12 cellular contexts compared by ENCODE assay signal in genomic region chr11:11876458-11876857, GRCh38. TPM values are rescaled to one million over a fixed set of nuclear protein-coding genes. Genes with fewer than 3 reads are reported as not detected.
DNase-seq lines count a peak whose midpoint lies in the region; ATAC-seq and TF ChIP-seq lines count a peak whose summit lies in the region.
"Had no signal": no experiment of that assay in that cellular context is flagged by ENCODE, and none has a peak within 500 bp of the region (broad histone marks: within the 10 kb centered on the region; RNA-seq: fewer than 3 reads in every experiment).

No MANE protein-coding gene starts in this region.

- H3K79me1 ChIP-seq in neuronal stem cell (ENCODE audit: low read depth, low read length): no peaks in the 10 kb centered on the region

- H3K27ac ChIP-seq in neuronal stem cell (replicated peaks; ENCODE audit: low read length): no peak overlapping the region
- H3K27ac ChIP-seq: BLaER1 treated with 17β-estradiol and CSF1 and Interleukin-3, amounts not matched to agents 10 nM and 100 nM had no signal

- no peak overlapping the region for H2AK5ac ChIP-seq in neuronal stem cell (ENCODE audit: low read depth, low read length)

- ATAC-seq in activated CD8-positive, alpha-beta T cell treated with anti-CD3 and anti-CD28 coated beads for 36 hours: no peak
- ATAC-seq in activated CD8-positive, alpha-beta T cell treated with anti-CD3 and anti-CD28 coated beads, Interleukin-2, amount 10 ng/mL, durations not matched to agents 7 days and 5 days: no peak
- ATAC-seq in GM18867 (IDR thresholded peaks at IDR 0.05; ENCODE audit: unreplicated experiment): no peak

- H3K9ac ChIP-seq in neuronal stem cell (ENCODE audit: low read depth, low read length, poor library complexity): no peak overlapping the region
- H3K9ac ChIP-seq: BLaER1 treated with 17β-estradiol and CSF1 and Interleukin-3, amounts not matched to agents 10 nM and 100 nM had no signal

- POLR2A ChIA-PET in activated CD8-positive, alpha-beta T cell treated with anti-CD3 and anti-CD28 coated beads for 36 hours (lab: Charles Lee): interaction anchor here (0.7 to 1.2 kb wide), 2 partner anchors 19 to 247 kb away, joined by 3 to 6 read pairs; no protein-coding TSS in a partner anchor
- POLR2A ChIA-PET in activated CD8-positive, alpha-beta T cell treated with anti-CD3 and anti-CD28 coated beads, Interleukin-2, amount 10 ng/mL, durations not matched to agents 7 days and 5 days (lab: Charles Lee): interaction anchor here (0.7 kb wide), 1 partner anchor 364 kb away, joined by 3 read pairs; no protein-coding TSS in a partner anchor

- H3K14ac ChIP-seq in neuronal stem cell (ENCODE audit: low read length): no peak overlapping the region

- no peaks in the 10 kb centered on the region for H3K27me3 Mint-ChIP-seq in activated CD8-positive, alpha-beta T cell treated with anti-CD3 and anti-CD28 coated beads for 36 hours
- H3K27me3 Mint-ChIP-seq in activated CD8-positive, alpha-beta T cell treated with anti-CD3 and anti-CD28 coated beads, Interleukin-2, amount 10 ng/mL, durations not matched to agents 7 days and 5 days (ENCODE audit: low read depth): no peaks in the 10 kb centered on the region
- no peaks in the 10 kb centered on the region for H3K27me3 Mint-ChIP-seq in endothelial cell (ENCODE audit: unreplicated experiment)
- no peaks in the 10 kb centered on the region for H3K27me3 Mint-ChIP-seq in type B pancreatic cell
- H3K27me3 Mint-ChIP-seq: memory B cell had no signal

- no peak overlapping the region for H3K18ac ChIP-seq in neuronal stem cell (ENCODE audit: low read length)

- no peak overlapping the region for H2BK12ac ChIP-seq in neuronal stem cell (ENCODE audit: low read length)

- TF ChIP-seq CTCF in activated CD8-positive, alpha-beta T cell treated with anti-CD3 and anti-CD28 coated beads for 36 hours (IDR thresholded peaks at IDR 0.05): no peak
- no peak for TF ChIP-seq CTCF in endothelial cell (IDR thresholded peaks at IDR 0.05; ENCODE audit: unreplicated experiment)
- peak; percentile 25 for TF ChIP-seq CTCF in type B pancreatic cell (conservative IDR thresholded peaks at IDR 0.05)

- H3K4me1 ChIP-seq in neuronal stem cell (ENCODE audit: control insufficient read depth in 2 of 2, insufficient read depth in 1 of 2, low read depth in 1 of 2, low read length in 2 of 2): peaks cover 0 to 5% of the 10 kb centered on the region in 2 donors

- H3K9me3 Mint-ChIP-seq in activated CD8-positive, alpha-beta T cell treated with anti-CD3 and anti-CD28 coated beads for 36 hours: no peaks in the 10 kb centered on the region
- no peaks in the 10 kb centered on the region for H3K9me3 Mint-ChIP-seq in activated CD8-positive, alpha-beta T cell treated with anti-CD3 and anti-CD28 coated beads, Interleukin-2, amount 10 ng/mL, durations not matched to agents 7 days and 5 days (ENCODE audit: insufficient read depth)
- H3K9me3 Mint-ChIP-seq in endothelial cell (ENCODE audit: unreplicated experiment): no peaks in the 10 kb centered on the region
- no peaks in the 10 kb centered on the region for H3K9me3 Mint-ChIP-seq in type B pancreatic cell
- H3K9me3 Mint-ChIP-seq: activated T-helper 1 cell treated with anti-CD3 and anti-CD28 coated beads, Interleukin-12 subunit alpha, Interleukin-12 subunit beta, Interleukin-2, Interleukin-4 antibody, amounts not matched to agents 30 ng/mL and 10 ng/mL and 1 ng/mL, durations not matched to agents 14 hours and 24 hours and 36 hours had no signal

- no peak overlapping the region for H3K4me3 Mint-ChIP-seq in activated CD8-positive, alpha-beta T cell treated with anti-CD3 and anti-CD28 coated beads for 36 hours
- H3K4me3 Mint-ChIP-seq in activated CD8-positive, alpha-beta T cell treated with anti-CD3 and anti-CD28 coated beads, Interleukin-2, amount 10 ng/mL, durations not matched to agents 7 days and 5 days: no peak overlapping the region
- H3K4me3 Mint-ChIP-seq in endothelial cell (ENCODE audit: unreplicated experiment): no peak overlapping the region
- H3K4me3 Mint-ChIP-seq in type B pancreatic cell: no peak overlapping the region
- H3K4me3 Mint-ChIP-seq: activated T-helper 1 cell treated with anti-CD3 and anti-CD28 coated beads, Interleukin-12 subunit alpha, Interleukin-12 subunit beta, Interleukin-2, Interleukin-4 antibody, amounts not matched to agents 30 ng/mL and 10 ng/mL and 1 ng/mL, durations not matched to agents 14 hours and 24 hours and 36 hours; memory B cell had no signal

- H3K23ac ChIP-seq in neuronal stem cell (ENCODE audit: low read depth, low read length, poor library complexity): no peak overlapping the region

- peaks cover 0 to 8% of the 10 kb centered on the region in 2 donors for H3K9me3 ChIP-seq in neuronal stem cell (replicated peaks in 1 of 2; ENCODE audit: control insufficient read depth in 2 of 2, insufficient read depth in 1 of 2, low read depth in 1 of 2, low read length in 2 of 2)

- no peak overlapping the region for H3K4me2 ChIP-seq in neuronal stem cell (ENCODE audit: insufficient read depth, low read length, poor library complexity, severe bottlenecking)
- H3K4me2 ChIP-seq: BLaER1 treated with 17β-estradiol and CSF1 and Interleukin-3, amounts not matched to agents 10 nM and 100 nM had no signal

- H3K27me3 ChIP-seq in neuronal stem cell (ENCODE audit: control insufficient read depth in 3 of 3, insufficient read depth in 3 of 3, low read depth in 1 of 3, low read length in 3 of 3): no peaks in the 10 kb centered on the region
- H3K27me3 ChIP-seq: BLaER1 treated with 17β-estradiol and CSF1 and Interleukin-3, amounts not matched to agents 10 nM and 100 nM had no signal

- DNase-seq in activated CD8-positive, alpha-beta T cell treated with anti-CD3 and anti-CD28 coated beads for 36 hours: peak; percentile 33
- DNase-seq in activated CD8-positive, alpha-beta T cell treated with anti-CD3 and anti-CD28 coated beads, Interleukin-2, amount 10 ng/mL, durations not matched to agents 7 days and 5 days: no peak
- DNase-seq in NCI-H2081 treated with DMSO at 0.1 percent for 48 hours (lab: John Stamatoyannopoulos, UW): peak; percentile 5
- DNase-seq in endothelial cell (ENCODE audit: low spot score): peak; percentile 27
- DNase-seq in type B pancreatic cell (ENCODE audit: extremely low spot score, unreplicated experiment): no peak
- no peak for DNase-seq in NCI-H510A treated with DMSO at 0.1 percent for 48 hours (lab: John Stamatoyannopoulos, UW)
- DNase-seq in neuronal stem cell (ENCODE audit: low spot score): no peak
- DNase-seq: NCI-H1092 treated with DMSO at 0.1 percent for 48 hours had no signal

- no peak overlapping the region for H3K4ac ChIP-seq in neuronal stem cell (ENCODE audit: low read length)

- H4K91ac ChIP-seq in neuronal stem cell (ENCODE audit: low read depth, low read length, poor library complexity): no peak overlapping the region

- no peak overlapping the region for H2BK120ac ChIP-seq in neuronal stem cell (ENCODE audit: low read depth, low read length)

- WGBS in neuronal stem cell (ENCODE audit: extremely low coverage in 2 of 2, insufficient read length in 2 of 2, insufficient replicate concordance in 1 of 2), 2 donors: no CpG with 5 or more reads among the region's 2 CpGs

- H4K8ac ChIP-seq in neuronal stem cell (ENCODE audit: low read depth, low read length): no peak overlapping the region

- H2BK15ac ChIP-seq in neuronal stem cell (ENCODE audit: low read length): no peak overlapping the region

- peaks cover 46% of the 10 kb centered on the region for H3K4me1 Mint-ChIP-seq in activated CD8-positive, alpha-beta T cell treated with anti-CD3 and anti-CD28 coated beads for 36 hours (ENCODE audit: low read depth)
- H3K4me1 Mint-ChIP-seq in activated CD8-positive, alpha-beta T cell treated with anti-CD3 and anti-CD28 coated beads, Interleukin-2, amount 10 ng/mL, durations not matched to agents 7 days and 5 days (ENCODE audit: low read depth): peaks cover 16% of the 10 kb centered on the region
- peaks cover 29% of the 10 kb centered on the region for H3K4me1 Mint-ChIP-seq in endothelial cell (ENCODE audit: unreplicated experiment)
- H3K4me1 Mint-ChIP-seq in type B pancreatic cell (ENCODE audit: unreplicated experiment): peaks cover 29% of the 10 kb centered on the region

- intact Hi-C loops in activated CD8-positive, alpha-beta T cell treated with anti-CD3 and anti-CD28 coated beads for 36 hours (cut with micrococcal nuclease): no loop called here

- CTCF ChIA-PET in activated CD8-positive, alpha-beta T cell treated with anti-CD3 and anti-CD28 coated beads for 36 hours (lab: Charles Lee): interaction anchor here (0.8 to 3.1 kb wide), 8 partner anchors 10 to 78 kb away, joined by 3 to 19 read pairs (median 5); no protein-coding TSS in a partner anchor
- CTCF ChIA-PET in activated CD8-positive, alpha-beta T cell treated with anti-CD3 and anti-CD28 coated beads, Interleukin-2, amount 10 ng/mL, durations not matched to agents 7 days and 5 days (lab: Charles Lee): interaction anchor here (0.7 to 1.7 kb wide), 7 partner anchors 11 to 85 kb away, joined by 3 to 7 read pairs (median 3); no protein-coding TSS in a partner anchor

- H2AFZ ChIP-seq in neuronal stem cell (ENCODE audit: low read length): no peak overlapping the region

- H2BK5ac ChIP-seq in neuronal stem cell (ENCODE audit: low read length): no peak overlapping the region

- peaks cover 0 to 25% of the 10 kb centered on the region in 2 donors for H3K36me3 ChIP-seq in neuronal stem cell (replicated peaks in 1 of 2; ENCODE audit: control insufficient read depth in 2 of 2, insufficient read depth in 2 of 2, low read length in 2 of 2)

- no peak overlapping the region for H3K4me3 ChIP-seq in neuronal stem cell (ENCODE audit: low read length in 2 of 2)
- H3K4me3 ChIP-seq: BLaER1 treated with 17β-estradiol and CSF1 and Interleukin-3, amounts not matched to agents 10 nM and 100 nM had no signal

- H3K36me3 Mint-ChIP-seq in activated CD8-positive, alpha-beta T cell treated with anti-CD3 and anti-CD28 coated beads for 36 hours (ENCODE audit: low read depth): peaks cover 9% of the 10 kb centered on the region
- peaks cover 10% of the 10 kb centered on the region for H3K36me3 Mint-ChIP-seq in activated CD8-positive, alpha-beta T cell treated with anti-CD3 and anti-CD28 coated beads, Interleukin-2, amount 10 ng/mL, durations not matched to agents 7 days and 5 days (ENCODE audit: low read depth)
- no peaks in the 10 kb centered on the region for H3K36me3 Mint-ChIP-seq in endothelial cell (ENCODE audit: low read depth, unreplicated experiment)
- H3K36me3 Mint-ChIP-seq in type B pancreatic cell: peaks cover 8% of the 10 kb centered on the region

- H3K27ac Mint-ChIP-seq in activated CD8-positive, alpha-beta T cell treated with anti-CD3 and anti-CD28 coated beads for 36 hours: no peak overlapping the region
- H3K27ac Mint-ChIP-seq in activated CD8-positive, alpha-beta T cell treated with anti-CD3 and anti-CD28 coated beads, Interleukin-2, amount 10 ng/mL, durations not matched to agents 7 days and 5 days: no peak overlapping the region
- H3K27ac Mint-ChIP-seq in endothelial cell (ENCODE audit: unreplicated experiment): peak overlapping the region; percentile 33
- no peak overlapping the region for H3K27ac Mint-ChIP-seq in type B pancreatic cell
- H3K27ac Mint-ChIP-seq: activated T-helper 1 cell treated with anti-CD3 and anti-CD28 coated beads, Interleukin-12 subunit alpha, Interleukin-12 subunit beta, Interleukin-2, Interleukin-4 antibody, amounts not matched to agents 30 ng/mL and 10 ng/mL and 1 ng/mL, durations not matched to agents 14 hours and 24 hours and 36 hours; memory B cell had no signal

RNA-seq across cellular contexts. Expression of gene USP47, which starts 34.7 kb away (rescaled TPM):
- total RNA-seq in activated CD8-positive, alpha-beta T cell treated with anti-CD3 and anti-CD28 coated beads for 36 hours: 10 to 100 TPM; 37.8 to 39.7 TPM
- total RNA-seq in activated CD8-positive, alpha-beta T cell treated with anti-CD3 and anti-CD28 coated beads, Interleukin-2, amount 10 ng/mL, durations not matched to agents 7 days and 5 days: 10 to 100 TPM; 34.5 to 38.4 TPM
- total RNA-seq in endothelial cell (ENCODE audit: unreplicated experiment): 45.1 TPM
- 46.3 and 54.4 TPM in 2 replicates for total RNA-seq in type B pancreatic cell (ENCODE audit: low replicate concordance)
- polyA plus RNA-seq in neuronal stem cell (2013, experiment 1 of 2): 26.5 TPM
- polyA plus RNA-seq in neuronal stem cell (2013, experiment 2 of 2): 27.4 TPM

Comparison
In these comparisons a context has a peak if more than half of its experiments do, and no peak if none do; other contexts are left out.
1. DNase-seq: peak in activated CD8-positive, alpha-beta T cell treated with anti-CD3 and anti-CD28 coated beads for 36 hours (single experiment), NCI-H2081 treated with DMSO at 0.1 percent for 48 hours (single experiment) and endothelial cell (single experiment); none in activated CD8-positive, alpha-beta T cell treated with anti-CD3 and anti-CD28 coated beads, Interleukin-2, amount 10 ng/mL, durations not matched to agents 7 days and 5 days (single experiment), type B pancreatic cell (single experiment), NCI-H510A treated with DMSO at 0.1 percent for 48 hours (single experiment) and neuronal stem cell (single experiment).